In the genomic region with DNA sequence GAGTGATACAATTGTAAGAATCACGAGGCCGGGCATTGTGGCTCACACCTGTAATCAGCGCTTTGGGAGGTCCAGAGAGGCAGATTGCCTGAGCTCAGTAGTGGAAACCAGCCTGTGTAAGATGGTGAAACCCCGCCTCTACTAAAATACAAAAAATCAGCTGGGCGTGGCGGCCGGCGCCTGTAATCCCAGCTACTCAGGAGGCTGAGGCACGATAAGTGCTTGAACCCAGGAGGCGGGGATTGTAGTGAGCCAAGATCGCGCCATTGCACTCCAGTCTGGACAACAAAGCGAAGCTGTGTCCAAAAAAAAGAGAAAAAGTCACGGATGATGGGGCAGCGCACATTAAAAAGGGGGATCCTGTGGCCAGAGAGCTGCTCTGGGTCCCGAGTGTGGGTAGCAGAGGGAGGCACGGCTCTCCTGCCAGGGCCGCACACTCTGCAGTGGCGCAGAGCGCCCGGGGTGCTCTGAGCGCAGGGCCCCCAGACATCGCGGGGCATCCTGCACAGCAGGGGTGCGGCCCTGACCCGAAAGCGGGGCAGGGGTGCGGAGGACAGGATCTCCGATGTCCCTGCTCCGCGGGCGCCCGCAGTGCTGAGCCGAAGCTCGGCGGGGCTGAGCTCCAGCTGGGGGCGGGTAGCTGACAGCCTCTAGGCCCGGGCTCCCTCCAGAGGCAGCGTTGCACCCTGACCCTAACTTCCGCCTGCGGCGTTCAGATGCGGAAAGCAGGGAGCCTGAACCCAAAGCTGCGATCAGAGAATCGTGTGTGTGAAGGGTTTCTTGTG, we compare ENCODE assay signal across 1 cellular context.
TF ChIP-seq lines count a peak whose summit lies in the region.

No MANE protein-coding gene starts in this region.

TF ChIP-seq in GM12878, 131 proteins besides CTCF, POLR2A, EP300 and RAD21:
- TF ChIP-seq ESRRA (IDR thresholded peaks at IDR 0.05; ENCODE audit: low read length) (no peak), FOS (IDR thresholded peaks at IDR 0.05; ENCODE audit: borderline replicate concordance, extremely low read depth, insufficient read length) (no peak), CUX1 (IDR thresholded peaks at IDR 0.05; ENCODE audit: insufficient replicate concordance, low read depth, low read length) (no peak), ZSCAN29 (IDR thresholded peaks at IDR 0.05) (no peak), CEBPB (IDR thresholded peaks at IDR 0.05; ENCODE audit: borderline replicate concordance in 1 of 2, low read depth in 2 of 2, low read length in 2 of 2) (no peak)
